12 cellular contexts compared by ENCODE assay signal in genomic region chr5:98428806-98429205, GRCh38.
DNase-seq lines count a peak whose midpoint lies in the region; ATAC-seq lines count a peak whose summit lies in the region.
"Had no signal": no experiment of that assay in that cellular context is flagged by ENCODE, and none has a peak within 500 bp of the region (broad histone marks: within the 10 kb centered on the region; RNA-seq: fewer than 3 reads in every experiment).

No MANE protein-coding gene starts in this region.

- H2BK12ac ChIP-seq in mesenchymal stem cell (ENCODE audit: low read length in 2 of 2) = no peak overlapping the region

- peak overlapping the region; percentile 4 for H3K9ac ChIP-seq in adipocyte (ENCODE audit: low read length)
- H3K9ac ChIP-seq in mesenchymal stem cell (ENCODE audit: low read length) = no peak overlapping the region

- H2BK5ac ChIP-seq in mesenchymal stem cell (ENCODE audit: low read depth, low read length, poor library complexity, severe bottlenecking) = no peak overlapping the region

- H3K4me2 ChIP-seq in mesenchymal stem cell (ENCODE audit: low read length, poor library complexity, severe bottlenecking) = no peak overlapping the region

- no peak overlapping the region for H3K4ac ChIP-seq in mesenchymal stem cell (ENCODE audit: low read depth in 1 of 2, low read length in 2 of 2)

- H3K14ac ChIP-seq in mesenchymal stem cell (ENCODE audit: low read length in 2 of 2) = no peak overlapping the region

- no peak overlapping the region for H3K23ac ChIP-seq in mesenchymal stem cell (ENCODE audit: low read length in 2 of 2)

- no peak overlapping the region for H2BK120ac ChIP-seq in mesenchymal stem cell (ENCODE audit: low read depth, low read length)

- H3K27me3 ChIP-seq in adipocyte (replicated peaks; ENCODE audit: control insufficient read depth, insufficient read depth, low read length) (no peaks in the 10 kb centered on the region), mesenchymal stem cell (ENCODE audit: control insufficient read depth in 1 of 2, insufficient read depth in 1 of 2, low read length in 2 of 2) (no peaks in the 10 kb centered on the region), right cardiac atrium (ENCODE audit: control insufficient read depth, insufficient read depth) (no peaks in the 10 kb centered on the region)
- H3K27me3 ChIP-seq: gastrocnemius medialis had no signal

- intact Hi-C loops in right cardiac atrium (cut with DNase I) = no loop called here

- DNase-seq in adipocyte (ENCODE audit: low read depth) (peak; percentile 87), mesenchymal stem cell (peak; percentile 77), right cardiac atrium (no peak), caudate nucleus (lab: John Stamatoyannopoulos, UW) (no peak), Kasumi-1 (lab: John Stamatoyannopoulos, UW) (no peak)
- DNase-seq: gastrocnemius medialis, psoas muscle had no signal

- ATAC-seq in GM18519 (IDR thresholded peaks at IDR 0.05; ENCODE audit: low FRiP score, unreplicated experiment) (peak; percentile 49), HG02798 (IDR thresholded peaks at IDR 0.05; ENCODE audit: poor library complexity, unreplicated experiment) (peak; percentile 63), right cardiac atrium (no peak), HG02870 (IDR thresholded peaks at IDR 0.05; ENCODE audit: unreplicated experiment) (no peak)
- ATAC-seq: gastrocnemius medialis, Panc1, psoas muscle had no signal

- H3K27ac ChIP-seq in mesenchymal stem cell (ENCODE audit: low read length, poor library complexity, severe bottlenecking) = no peak overlapping the region
- H3K27ac ChIP-seq in right cardiac atrium (ENCODE audit: low read length) = no peak overlapping the region
- H3K27ac ChIP-seq in caudate nucleus (ENCODE audit: low read depth, low read length) = no peak overlapping the region
- H3K27ac ChIP-seq: gastrocnemius medialis, psoas muscle, thoracic aorta had no signal

- H3K9me3 ChIP-seq in adipocyte (ENCODE audit: control insufficient read depth, low read length) = no peaks in the 10 kb centered on the region
- H3K9me3 ChIP-seq in mesenchymal stem cell (ENCODE audit: control insufficient read depth, low read length) = no peaks in the 10 kb centered on the region
- no peaks in the 10 kb centered on the region for H3K9me3 ChIP-seq in right cardiac atrium (ENCODE audit: control insufficient read depth, low read length)
- H3K9me3 ChIP-seq: gastrocnemius medialis, psoas muscle, thoracic aorta had no signal

- no peak overlapping the region for H4K8ac ChIP-seq in mesenchymal stem cell (ENCODE audit: low read length)

- H3K18ac ChIP-seq in mesenchymal stem cell (ENCODE audit: low read depth in 1 of 2, low read length in 2 of 2) = no peak overlapping the region

- no peak overlapping the region for H2BK15ac ChIP-seq in mesenchymal stem cell (ENCODE audit: low read depth, poor library complexity, severe bottlenecking)

- no peak overlapping the region for H2AFZ ChIP-seq in mesenchymal stem cell (ENCODE audit: low read depth, low read length)

- no peak overlapping the region for H2AK5ac ChIP-seq in mesenchymal stem cell (ENCODE audit: low read length, severe bottlenecking)

- no peak overlapping the region for H4K91ac ChIP-seq in mesenchymal stem cell (ENCODE audit: low read length)

- peak overlapping the region; percentile 7 for H3K4me3 ChIP-seq in adipocyte (ENCODE audit: low read length)
- peak overlapping the region in 1 of 2 experiments; percentile 54 for H3K4me3 ChIP-seq in mesenchymal stem cell (ENCODE audit: insufficient read depth in 1 of 2, low read depth in 1 of 2, low read length in 2 of 2)
- no peak overlapping the region for H3K4me3 ChIP-seq in right cardiac atrium (ENCODE audit: low read length)
- H3K4me3 ChIP-seq: gastrocnemius medialis, psoas muscle, thoracic aorta had no signal

- H3K36me3 ChIP-seq in adipocyte (ENCODE audit: control insufficient read depth, insufficient read depth, low read length, severe bottlenecking) = no peaks in the 10 kb centered on the region
- no peaks in the 10 kb centered on the region for H3K36me3 ChIP-seq in mesenchymal stem cell (ENCODE audit: control insufficient read depth in 1 of 2, insufficient read depth in 2 of 2, low read depth in 1 of 2, low read length in 2 of 2)
- H3K36me3 ChIP-seq: gastrocnemius medialis, thoracic aorta had no signal

- 37% methylated on average over 4 of the region's 4 CpGs for WGBS in mesenchymal stem cell
- 45% methylated on average over 4 of the region's 4 CpGs for WGBS in right cardiac atrium

- H3K4me1 ChIP-seq in adipocyte (ENCODE audit: control insufficient read depth, insufficient read depth, low read length) (peaks cover 56% of the 10 kb centered on the region), mesenchymal stem cell (ENCODE audit: control insufficient read depth, insufficient read depth, low read depth, low read length) (no peaks in the 10 kb centered on the region), right cardiac atrium (ENCODE audit: control insufficient read depth, insufficient read depth, low read length) (no peaks in the 10 kb centered on the region)
- H3K4me1 ChIP-seq: gastrocnemius medialis, psoas muscle had no signal

- H3K79me1 ChIP-seq in mesenchymal stem cell (replicated peaks; ENCODE audit: low read length, poor library complexity, severe bottlenecking) = no peaks in the 10 kb centered on the region

Comparison
In these comparisons a context has a peak if more than half of its experiments do, and no peak if none do; other contexts are left out.
1. ATAC-seq: peak in GM18519 (single experiment) and HG02798 (single experiment); none in right cardiac atrium (0 of 2) and HG02870 (single experiment).
2. DNase-seq: peak in adipocyte (single experiment) and mesenchymal stem cell (single experiment); none in right cardiac atrium (0 of 3), caudate nucleus (0 of 61) and Kasumi-1 (0 of 2).